Comparison of ENCODE assay signal across 35 cellular contexts in genomic region chr16:7132465-7132864, GRCh38.
"Had no signal": no experiment of that assay in that cellular context is flagged by ENCODE, and none has a peak within 500 bp of the region (broad histone marks: within the 10 kb centered on the region; RNA-seq: fewer than 3 reads in every experiment).

No MANE protein-coding gene starts in this region.

- H3K36me3 ChIP-seq: MG63 had no signal

- H3K9me3 ChIP-seq: MG63 had no signal

- H3K4me3 ChIP-seq: MG63 had no signal

- DNase-seq: Karpas-422, Kasumi-1, MG63, MM.1S, MV-4-11, NCI-H1048, NCI-H1092, NCI-H1092 treated with DMSO at 0.1 percent for 48 hours, NCI-H1105, NCI-H1105 treated with DMSO at 0.1 percent for 48 hours, NCI-H1417, NCI-H1417 treated with DMSO at 0.1 percent for 48 hours, NCI-H1436, NCI-H1436 treated with DMSO at 0.1 percent for 48 hours, NCI-H146, NCI-H1694, NCI-H1694 treated with DMSO at 0.1 percent for 48 hours, NCI-H187, NCI-H187 treated with DMSO at 0.1 percent for 48 hours, NCI-H1930, NCI-H2029, NCI-H2029 treated with DMSO at 0.1 percent for 48 hours, NCI-H2081, NCI-H2081 treated with DMSO at 0.1 percent for 48 hours, NCI-H2107, NCI-H2171, NCI-H2171 treated with DMSO at 0.1 percent for 48 hours, NCI-H2227 treated with DMSO at 0.1 percent for 48 hours, NCI-H226, NCI-H345, NCI-H446, NCI-H446 treated with DMSO at 0.1 percent for 48 hours, NCI-H510A, NCI-H510A treated with DMSO at 0.1 percent for 48 hours, NCI-H524 had no signal

- H3K27me3 ChIP-seq: MG63 had no signal
